Comparison of ENCODE assay signal across 9 cellular contexts in genomic region chr16:15493416-15494181, GRCh38. TPM values are rescaled to one million over a fixed set of nuclear protein-coding genes. Genes with fewer than 3 reads are reported as not detected.
DNase-seq lines count a peak whose midpoint lies in the region; ATAC-seq and TF ChIP-seq lines count a peak whose summit lies in the region.
"Had no signal": no experiment of that assay in that cellular context is flagged by ENCODE, and none has a peak within 500 bp of the region (broad histone marks: within the 10 kb centered on the region; RNA-seq: fewer than 3 reads in every experiment).

No MANE protein-coding gene starts in this region.

- TF ChIP-seq CTCF in osteocyte (IDR thresholded peaks at IDR 0.05) = no peak

- no peaks in the 10 kb centered on the region for H3K9me3 Mint-ChIP-seq in osteocyte (ENCODE audit: unreplicated experiment)
- peaks cover 6% of the 10 kb centered on the region for H3K9me3 Mint-ChIP-seq in stimulated activated memory B cell treated with anti-CD40 and anti-IgM and Interleukin-4, amounts not matched to agents 10 μg/mL and 1 μg/mL and 100 μg/mL, for 72 hours

- no peak overlapping the region for H3K4me3 Mint-ChIP-seq in osteocyte (ENCODE audit: unreplicated experiment)
- no peak overlapping the region for H3K4me3 Mint-ChIP-seq in stimulated activated memory B cell treated with anti-CD40 and anti-IgM and Interleukin-4, amounts not matched to agents 10 μg/mL and 1 μg/mL and 100 μg/mL, for 72 hours

- peak overlapping the region; percentile 82 for H3K27ac Mint-ChIP-seq in osteocyte (ENCODE audit: unreplicated experiment)
- H3K27ac Mint-ChIP-seq in stimulated activated memory B cell treated with anti-CD40 and anti-IgM and Interleukin-4, amounts not matched to agents 10 μg/mL and 1 μg/mL and 100 μg/mL, for 72 hours = no peak overlapping the region

- DNase-seq in Daoy (ENCODE audit: low read depth) (peak; percentile 79), NCI-H2227 treated with DMSO at 0.1 percent for 48 hours (lab: John Stamatoyannopoulos, UW) (peak; percentile 50), dedifferentiated amniotic fluid mesenchymal stem cell (ENCODE audit: extremely low spot score) (peak; percentile 91), osteocyte (ENCODE audit: extremely low spot score, unreplicated experiment) (no peak), NCI-H146 treated with DMSO at 0.1 percent for 48 hours (lab: John Stamatoyannopoulos, UW; ENCODE audit: unreplicated experiment) (no peak)
- no peak for DNase-seq in stimulated activated CD4-positive, alpha-beta T cell treated with anti-CD3 and anti-CD28 coated beads, Interleukin-1b, Interleukin-23, amount 100 ng/mL, for 48 hours
- no peak for DNase-seq in stimulated activated CD4-positive, alpha-beta T cell treated with anti-CD3 and anti-CD28 coated beads, Interleukin-4, amount 100 ng/mL, for 1 hour
- DNase-seq: MM.1S had no signal

- H3K4me1 Mint-ChIP-seq in osteocyte (ENCODE audit: unreplicated experiment) = peaks cover 49% of the 10 kb centered on the region
- H3K4me1 Mint-ChIP-seq in stimulated activated memory B cell treated with anti-CD40 and anti-IgM and Interleukin-4, amounts not matched to agents 10 μg/mL and 1 μg/mL and 100 μg/mL, for 72 hours = peaks cover 36% of the 10 kb centered on the region

- H3K36me3 Mint-ChIP-seq in osteocyte (ENCODE audit: unreplicated experiment) = no peaks in the 10 kb centered on the region
- peaks cover 9% of the 10 kb centered on the region for H3K36me3 Mint-ChIP-seq in stimulated activated memory B cell treated with anti-CD40 and anti-IgM and Interleukin-4, amounts not matched to agents 10 μg/mL and 1 μg/mL and 100 μg/mL, for 72 hours

- ATAC-seq in stimulated activated memory B cell treated with anti-CD40 and anti-IgM and Interleukin-4, amounts not matched to agents 10 μg/mL and 1 μg/mL and 100 μg/mL, for 72 hours = no peak

- H3K27me3 Mint-ChIP-seq in osteocyte (ENCODE audit: unreplicated experiment) = no peaks in the 10 kb centered on the region
- no peaks in the 10 kb centered on the region for H3K27me3 Mint-ChIP-seq in stimulated activated memory B cell treated with anti-CD40 and anti-IgM and Interleukin-4, amounts not matched to agents 10 μg/mL and 1 μg/mL and 100 μg/mL, for 72 hours

RNA-seq across cellular contexts. Expression of gene BMERB1, which starts 59.2 kb away (rescaled TPM):
- 56.1 and 64.1 TPM in 2 replicates for total RNA-seq in Daoy (2014; rRNA removed; shearing (Covaris generic))
- 47.5 and 47.9 TPM in 2 replicates for total RNA-seq in osteocyte

Comparison
In these comparisons a context has a peak if more than half of its experiments do, and no peak if none do; other contexts are left out.
1. DNase-seq: peak in Daoy (single experiment), NCI-H2227 treated with DMSO at 0.1 percent for 48 hours (single experiment) and dedifferentiated amniotic fluid mesenchymal stem cell (single experiment); none in osteocyte (single experiment), NCI-H146 treated with DMSO at 0.1 percent for 48 hours (single experiment), stimulated activated CD4-positive, alpha-beta T cell treated with anti-CD3 and anti-CD28 coated beads, Interleukin-1b, Interleukin-23, amount 100 ng/mL, for 48 hours (single experiment) and stimulated activated CD4-positive, alpha-beta T cell treated with anti-CD3 and anti-CD28 coated beads, Interleukin-4, amount 100 ng/mL, for 1 hour (single experiment).